ENCODE assay signal across 8 cellular contexts in the genomic region with DNA sequence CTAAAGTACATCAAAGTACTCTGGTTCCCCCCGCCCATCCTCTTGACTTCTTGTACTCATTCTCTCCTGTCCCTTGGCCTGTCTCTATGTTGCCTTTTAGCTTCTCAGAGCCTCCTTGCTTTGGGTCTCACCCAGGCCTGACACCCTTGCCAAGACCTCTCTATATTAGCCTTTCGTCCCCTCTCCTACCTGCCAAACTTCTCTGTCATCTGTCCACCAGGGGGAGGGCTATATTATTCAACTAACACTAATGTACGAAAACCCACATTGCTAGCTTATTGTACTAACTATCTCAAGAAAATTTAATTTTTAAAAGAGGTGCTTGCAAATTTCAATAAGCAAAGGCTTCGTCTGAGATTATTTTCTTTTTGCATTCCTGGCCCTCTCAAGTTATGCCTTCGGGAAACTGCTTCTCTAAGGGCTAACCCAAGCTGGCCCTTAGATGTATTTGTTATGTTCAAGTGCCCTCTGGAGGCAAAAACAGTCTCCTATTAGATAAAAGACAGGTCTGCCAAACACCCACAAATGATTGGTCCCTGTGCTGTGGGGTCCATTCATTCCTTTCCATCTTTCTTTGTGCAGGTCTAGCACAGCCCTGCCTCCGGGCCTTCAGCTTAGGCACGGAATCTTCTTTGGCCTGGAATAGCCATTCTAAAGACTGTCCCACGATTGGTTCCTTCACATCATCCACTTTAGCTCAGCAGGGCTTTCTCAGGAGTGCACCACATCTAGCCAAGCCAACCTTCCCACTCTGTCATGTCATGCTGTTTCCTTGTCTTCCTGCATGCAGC. TPM values are rescaled to one million over a fixed set of nuclear protein-coding genes. Genes with fewer than 3 reads are reported as not detected.
DNase-seq lines count a peak whose midpoint lies in the region; ATAC-seq and TF ChIP-seq lines count a peak whose summit lies in the region.

No MANE protein-coding gene starts in this region.

- 13 to 20% (median 16%) methylated on average over 8 of the region's 8 CpGs for WGBS in heart left ventricle, 4 donors
- 16 to 20% methylated on average over 8 of the region's 8 CpGs for WGBS in lower leg skin, 2 donors

- peaks cover 0 to 19% (median 2%) of the 10 kb centered on the region in 12 donors for H3K4me1 ChIP-seq in heart left ventricle

- peak overlapping the region; percentile 90 to 99 for H3K27ac Mint-ChIP-seq in activated naive CD4-positive, alpha-beta T cell treated with anti-CD3 and anti-CD28 coated beads, Interleukin-2, amount 50 U/mL, for 72 hours

- TF ChIP-seq POLR2A in heart left ventricle (IDR thresholded peaks at IDR 0.05) (no peak), lower leg skin (IDR thresholded peaks at IDR 0.05) (no peak)

- H3K9me3 Mint-ChIP-seq in activated naive CD4-positive, alpha-beta T cell treated with anti-CD3 and anti-CD28 coated beads, Interleukin-2, amount 50 U/mL, for 72 hours = no peaks in the 10 kb centered on the region

- DNase-seq in ELF-1 (ENCODE audit: low read depth, low spot score) (peak; percentile 76), NOMO-1 treated with dmso at 0.1 percent for 144 hours (lab: John Stamatoyannopoulos, UW; ENCODE audit: unreplicated experiment) (peak; percentile 72), heart left ventricle (no peak), putamen (ENCODE audit: low spot score) (peak; percentile 25), lower leg skin (ENCODE audit: low spot score in 2 of 2) (no peak)
- DNase-seq in activated naive CD4-positive, alpha-beta T cell treated with anti-CD3 and anti-CD28 coated beads, Interleukin-2, amount 50 U/mL, for 72 hours (ENCODE audit: low spot score in 2 of 2) = peak in 1 of 2 donors; percentile 43

- no peaks in the 10 kb centered on the region for H3K27me3 ChIP-seq in heart left ventricle

- H3K9me3 ChIP-seq in heart left ventricle = no peaks in the 10 kb centered on the region

- no peaks in the 10 kb centered on the region for H3K36me3 ChIP-seq in heart left ventricle

- TF ChIP-seq CTCF in heart left ventricle (IDR thresholded peaks at IDR 0.05) (peak; percentile 36 to 81 (median 68)), lower leg skin (IDR thresholded peaks at IDR 0.05) (peak in 1 of 3 donors; percentile 19)

- ATAC-seq in GM21390 (IDR thresholded peaks at IDR 0.05; ENCODE audit: unreplicated experiment) = peak; percentile 87
- peak; percentile 76 for ATAC-seq in HG03571 (IDR thresholded peaks at IDR 0.05; ENCODE audit: unreplicated experiment)
- peak; percentile 35 to 65 for ATAC-seq in activated naive CD4-positive, alpha-beta T cell treated with anti-CD3 and anti-CD28 coated beads, Interleukin-2, amount 50 U/mL, for 72 hours
- peak; percentile 72 to 87 (median 80) for ATAC-seq in heart left ventricle

- intact Hi-C loops in heart left ventricle (cut with DNase I) = loop anchor here in 8 of 10 donors (2.0 to 10.0 kb wide), 9 partner anchors 105 to 1095 kb away; a partner anchor contains a TSS
- intact Hi-C loops in lower leg skin (cut with DNase I; ENCODE audit: low total_unique reads) = loop anchor here (10.0 kb wide), 1 partner anchor 147 kb away; no protein-coding TSS in a partner anchor

- H3K4me3 ChIP-seq in heart left ventricle (peak overlapping the region in 8 of 12 donors; percentile 21 to 54 (median 34)), lower leg skin (ENCODE audit: low read depth, poor library complexity, severe bottlenecking) (no peak overlapping the region)

- peak overlapping the region in 1 of 12 donors; percentile 79 for H3K27ac ChIP-seq in heart left ventricle

- H3K36me3 Mint-ChIP-seq in activated naive CD4-positive, alpha-beta T cell treated with anti-CD3 and anti-CD28 coated beads, Interleukin-2, amount 50 U/mL, for 72 hours = no peaks in the 10 kb centered on the region

RNA-seq across cellular contexts. Expression of a gene that starts 6.4 kb away (rescaled TPM):
- 10 to 100 TPM; 43.9 to 51.6 TPM for total RNA-seq in activated naive CD4-positive, alpha-beta T cell treated with anti-CD3 and anti-CD28 coated beads, Interleukin-2, amount 50 U/mL, for 72 hours
- total RNA-seq in heart left ventricle (10 to 100 TPM; 21.9 to 33.1 (median 27.1) TPM), lower leg skin (10 to 100 TPM; 11.0 to 22.5 (median 16.0) TPM)
- polyA plus RNA-seq in heart left ventricle = 10 to 100 TPM; 40.6 to 62.7 TPM

RNA-seq across cellular contexts. Expression of a gene that starts 12.1 kb away (rescaled TPM):
- 10 to 100 TPM; 18.0 to 19.2 TPM for total RNA-seq in activated naive CD4-positive, alpha-beta T cell treated with anti-CD3 and anti-CD28 coated beads, Interleukin-2, amount 50 U/mL, for 72 hours
- total RNA-seq in heart left ventricle (10 to 100 TPM in 1 of 9 donors, 1 to 10 TPM in 8; 3.7 to 10.4 (median 5.1) TPM), lower leg skin (1 to 10 TPM; 3.7 to 9.1 (median 6.8) TPM)
- 10 to 100 TPM in 1 of 2 donors, under 1 TPM in 1; 0.84 to 10.4 TPM for polyA plus RNA-seq in heart left ventricle

Comparison
In these comparisons a context has a peak if more than half of its experiments do, and no peak if none do; other contexts are left out.
1. DNase-seq: peak in ELF-1 (single experiment), NOMO-1 treated with dmso at 0.1 percent for 144 hours (single experiment) and putamen (single experiment); none in heart left ventricle (0 of 5) and lower leg skin (0 of 2).
2. Peak in every context shown above with its lines, with median percentiles within 50 percentile points of each other: ATAC-seq.